In genomic region chr1:27668808-27669723, GRCh38 we compare ENCODE assay signal across 1 cellular context.
TF ChIP-seq lines count a peak whose summit lies in the region.

No MANE protein-coding gene starts in this region.

TF ChIP-seq in HepG2, 621 proteins besides CTCF, POLR2A, EP300 and RAD21 (continued from another document and continues in another):
- TF ChIP-seq HNF1A (IDR thresholded peaks at IDR 0.05; ENCODE audit: low read depth): no peak
- TF ChIP-seq HNF1A (CRISPR knock-in tag; IDR thresholded peaks at IDR 0.05; ENCODE audit: borderline replicate concordance): 0 out of 2 replicates have a peak, but pooled peaks have one; percentile 22
- TF ChIP-seq BRD4 (CRISPR knock-in tag; IDR thresholded peaks at IDR 0.05): no peak
- TF ChIP-seq SRSF4 (IDR thresholded peaks at IDR 0.05; ENCODE audit: low read depth, low read length, poor library complexity, severe bottlenecking): no peak
- TF ChIP-seq BRCA1 (CRISPR knock-in tag; IDR thresholded peaks at IDR 0.05): no peak
- TF ChIP-seq ZZZ3 (CRISPR knock-in tag; IDR thresholded peaks at IDR 0.05; ENCODE audit: borderline replicate concordance): no peak
- peak; percentile 29; the same call in 1 of the 2 replicates for TF ChIP-seq ZNF691 (CRISPR knock-in tag; IDR thresholded peaks at IDR 0.05; ENCODE audit: borderline replicate concordance, low read depth)
- no peak for TF ChIP-seq ARHGAP35 (CRISPR knock-in tag; IDR thresholded peaks at IDR 0.05; ENCODE audit: borderline replicate concordance)
- no peak for TF ChIP-seq MAF1 (CRISPR knock-in tag; IDR thresholded peaks at IDR 0.05; ENCODE audit: borderline replicate concordance)
- peak; percentile 26; the same call in 1 of the 2 replicates for TF ChIP-seq KMT2B (CRISPR knock-in tag; IDR thresholded peaks at IDR 0.05)
- TF ChIP-seq ZNF160 (CRISPR knock-in tag; IDR thresholded peaks at IDR 0.05): no peak
- TF ChIP-seq TCF7L2 (IDR thresholded peaks at IDR 0.05; ENCODE audit: low read depth, low read length): no peak
- TF ChIP-seq ZNF33B (CRISPR knock-in tag; IDR thresholded peaks at IDR 0.05): no peak
- TF ChIP-seq NFIC (IDR thresholded peaks at IDR 0.05; ENCODE audit: low read length): no peak
- no peak for TF ChIP-seq ZNF318 (CRISPR knock-in tag; IDR thresholded peaks at IDR 0.05)
- TF ChIP-seq ZNF124 (CRISPR knock-in tag; IDR thresholded peaks at IDR 0.05): no peak
- no peak for TF ChIP-seq ZNF101 (CRISPR knock-in tag; IDR thresholded peaks at IDR 0.05; ENCODE audit: borderline replicate concordance, low read depth)
- TF ChIP-seq ZBTB44 (CRISPR knock-in tag; IDR thresholded peaks at IDR 0.05): no peak
- TF ChIP-seq ZNF563 (CRISPR knock-in tag; IDR thresholded peaks at IDR 0.05): no peak
- no peak for TF ChIP-seq ZNF329 (CRISPR knock-in tag; IDR thresholded peaks at IDR 0.05; ENCODE audit: low read depth)
- TF ChIP-seq ZNF546 (CRISPR knock-in tag; conservative IDR thresholded peaks at IDR 0.05): no peak
- no peak for TF ChIP-seq ZNF253 (CRISPR knock-in tag; IDR thresholded peaks at IDR 0.05; ENCODE audit: borderline replicate concordance)
- no peak for TF ChIP-seq ZNF672 (CRISPR knock-in tag; IDR thresholded peaks at IDR 0.05)
- TF ChIP-seq SOX13 (IDR thresholded peaks at IDR 0.05): no peak
- peak in 1 of 2 experiments; percentile 15; a peak in 1 of 4 replicates for TF ChIP-seq SOX13 (CRISPR knock-in tag; conservative IDR thresholded peaks at IDR 0.05 in 1 of 2, IDR thresholded peaks at IDR 0.05 in 1 of 2)
- no peak for TF ChIP-seq ZNF251 (CRISPR knock-in tag; IDR thresholded peaks at IDR 0.05)
- TF ChIP-seq ZNF367 (CRISPR knock-in tag; IDR thresholded peaks at IDR 0.05; ENCODE audit: borderline replicate concordance): no peak
- TF ChIP-seq PBX2 (CRISPR knock-in tag; IDR thresholded peaks at IDR 0.05): no peak
- TF ChIP-seq IRF1 (CRISPR knock-in tag; IDR thresholded peaks at IDR 0.05; ENCODE audit: low read depth): no peak
- TF ChIP-seq THAP7 (CRISPR knock-in tag; IDR thresholded peaks at IDR 0.05): no peak
- TF ChIP-seq RXRB (CRISPR knock-in tag; IDR thresholded peaks at IDR 0.05; ENCODE audit: borderline replicate concordance): peak; percentile 17; the same call in 1 of the 2 replicates
- peak; percentile 16; the same call in 1 of the 2 replicates for TF ChIP-seq TSC22D2 (CRISPR knock-in tag; IDR thresholded peaks at IDR 0.05; ENCODE audit: borderline replicate concordance)
- TF ChIP-seq HDAC6 (IDR thresholded peaks at IDR 0.05; ENCODE audit: low read depth, low read length): no peak
- no peak for TF ChIP-seq ZNF33A (CRISPR knock-in tag; IDR thresholded peaks at IDR 0.05; ENCODE audit: borderline replicate concordance)
- no peak for TF ChIP-seq ZNF513 (CRISPR knock-in tag; conservative IDR thresholded peaks at IDR 0.05)
- no peak for TF ChIP-seq ZNF784 (CRISPR knock-in tag; IDR thresholded peaks at IDR 0.05; ENCODE audit: borderline replicate concordance)
- TF ChIP-seq HDAC1 (CRISPR knock-in tag; IDR thresholded peaks at IDR 0.05): 0 out of 2 replicates have a peak, but pooled peaks have one; percentile 31
- TF ChIP-seq SPEN (CRISPR knock-in tag; IDR thresholded peaks at IDR 0.05; ENCODE audit: low read depth): peak; percentile 41; the same call in 1 of the 2 replicates
- no peak for TF ChIP-seq ZFP41 (CRISPR knock-in tag; IDR thresholded peaks at IDR 0.05; ENCODE audit: borderline replicate concordance)
- no peak for TF ChIP-seq MBD4 (IDR thresholded peaks at IDR 0.05; ENCODE audit: borderline replicate concordance, low read length)
- TF ChIP-seq HES4 (CRISPR knock-in tag; IDR thresholded peaks at IDR 0.05; ENCODE audit: borderline replicate concordance): no peak
- 0 out of 2 replicates have a peak, but pooled peaks have one; percentile 36 for TF ChIP-seq ZSCAN9 (CRISPR knock-in tag; IDR thresholded peaks at IDR 0.05; ENCODE audit: borderline replicate concordance)
